Comparison of ENCODE assay signal across 15 cellular contexts in the genomic region with DNA sequence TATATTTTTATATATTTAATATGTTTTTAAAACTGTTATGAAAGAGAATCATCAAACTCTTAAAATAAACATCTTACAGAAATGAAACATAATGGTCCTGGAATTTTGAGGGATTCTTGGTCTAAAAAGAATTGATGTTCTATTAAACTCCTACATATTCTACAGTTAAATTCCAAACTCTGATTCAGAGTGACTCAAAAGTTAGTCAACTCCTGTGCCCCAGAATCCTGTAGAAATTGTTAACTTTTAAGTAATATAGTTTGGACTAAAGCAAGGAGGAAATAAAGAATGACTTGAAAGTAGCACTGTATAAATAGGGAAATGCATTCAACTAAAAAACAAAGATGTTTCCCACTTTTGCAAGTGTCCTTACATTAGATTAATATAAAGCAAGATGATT. TPM values are rescaled to one million over a fixed set of nuclear protein-coding genes. Genes with fewer than 3 reads are reported as not detected.
DNase-seq lines count a peak whose midpoint lies in the region; TF ChIP-seq lines count a peak whose summit lies in the region.
"Had no signal": no experiment of that assay in that cellular context is flagged by ENCODE, and none has a peak within 500 bp of the region (broad histone marks: within the 10 kb centered on the region; RNA-seq: fewer than 3 reads in every experiment).

No MANE protein-coding gene starts in this region.

- peaks cover 4% of the 10 kb centered on the region for H3F3A ChIP-seq in neural progenitor cell (ENCODE audit: low read depth)

- H3K4me2 ChIP-seq in neural progenitor cell = no peak overlapping the region

- peaks cover 17% of the 10 kb centered on the region for H3K36me3 ChIP-seq in neural progenitor cell

- H3K4me3 ChIP-seq in fibroblast of villous mesenchyme (ENCODE audit: low read depth, low read length) (no peak overlapping the region), neural progenitor cell (no peak overlapping the region)
- H3K4me3 ChIP-seq: ascending aorta had no signal

- intact Hi-C loops in Calu3 (cut with micrococcal nuclease; ENCODE audit: unreplicated experiment) = no loop called here
- intact Hi-C loops in activated CD4-positive, alpha-beta T cell treated with anti-CD3 and anti-CD28 coated beads, Interleukin-2, amount 10 ng/mL, durations not matched to agents 24 days and 14 days (cut with micrococcal nuclease) = no loop called here

- H3K27ac Mint-ChIP-seq in Calu3 (ENCODE audit: unreplicated experiment) = no peak overlapping the region
- H3K27ac Mint-ChIP-seq in neural progenitor cell = no peak overlapping the region
- H3K27ac Mint-ChIP-seq in activated CD4-positive, alpha-beta T cell treated with anti-CD3 and anti-CD28 coated beads, Interleukin-2, amount 10 ng/mL, durations not matched to agents 24 days and 14 days = no peak overlapping the region
- H3K27ac Mint-ChIP-seq: progenitor cell of endocrine pancreas had no signal

- no peaks in the 10 kb centered on the region for H3K4me1 ChIP-seq in neural progenitor cell
- H3K4me1 ChIP-seq: ascending aorta had no signal

- no peaks in the 10 kb centered on the region for H3K4me1 Mint-ChIP-seq in Calu3 (ENCODE audit: low read depth, unreplicated experiment)
- no peaks in the 10 kb centered on the region for H3K4me1 Mint-ChIP-seq in neural progenitor cell
- H3K4me1 Mint-ChIP-seq in activated CD4-positive, alpha-beta T cell treated with anti-CD3 and anti-CD28 coated beads, Interleukin-2, amount 10 ng/mL, durations not matched to agents 24 days and 14 days = peaks cover 1% of the 10 kb centered on the region

- H3K9ac ChIP-seq in neural progenitor cell = no peak overlapping the region

- no peak overlapping the region for H2AFZ ChIP-seq in neural progenitor cell (replicated peaks)

- no peak overlapping the region for H3K4me3 Mint-ChIP-seq in Calu3 (ENCODE audit: low read depth, unreplicated experiment)
- H3K4me3 Mint-ChIP-seq in neural progenitor cell = no peak overlapping the region
- no peak overlapping the region for H3K4me3 Mint-ChIP-seq in activated CD4-positive, alpha-beta T cell treated with anti-CD3 and anti-CD28 coated beads, Interleukin-2, amount 10 ng/mL, durations not matched to agents 24 days and 14 days

- H4K20me1 ChIP-seq in neural progenitor cell (ENCODE audit: low read depth) = no peaks in the 10 kb centered on the region

- DNase-seq in A172 (ENCODE audit: low spot score) (peak; percentile 66), HCEC 1CT (peak; percentile 91), amniotic stem cell (lab: John Stamatoyannopoulos, UW) (peak; percentile 59), fibroblast of villous mesenchyme (ENCODE audit: low read depth) (peak; percentile 49), Calu3 (no peak), NCI-H1105 (lab: John Stamatoyannopoulos, UW) (no peak), neural progenitor cell (ENCODE audit: low spot score) (no peak)
- DNase-seq in activated CD4-positive, alpha-beta T cell treated with anti-CD3 and anti-CD28 coated beads, Interleukin-2, amount 10 ng/mL, durations not matched to agents 24 days and 14 days = no peak
- DNase-seq: DMS79 treated with DMSO at 0.1 percent for 48 hours; MV-4-11; stimulated activated CD4-positive, alpha-beta T cell treated with anti-CD3 and anti-CD28 coated beads, Interleukin-1b, Interleukin-23, amount 100 ng/mL, for 48 hours; T-helper 2 cell had no signal

- CTCF ChIA-PET in Calu3 (lab: Charles Lee) = no interaction called here

- H3K9me3 Mint-ChIP-seq in Calu3 (ENCODE audit: low read depth, unreplicated experiment) (no peaks in the 10 kb centered on the region), neural progenitor cell (peaks cover 32% of the 10 kb centered on the region)
- peaks cover 7% of the 10 kb centered on the region for H3K9me3 Mint-ChIP-seq in activated CD4-positive, alpha-beta T cell treated with anti-CD3 and anti-CD28 coated beads, Interleukin-2, amount 10 ng/mL, durations not matched to agents 24 days and 14 days

- no peak for TF ChIP-seq CTCF in fibroblast of villous mesenchyme (IDR thresholded peaks at IDR 0.05; ENCODE audit: insufficient read depth, low read depth, low read length)
- TF ChIP-seq CTCF in Calu3 (IDR thresholded peaks at IDR 0.05; ENCODE audit: unreplicated experiment) = no peak
- TF ChIP-seq CTCF in neural progenitor cell (IDR thresholded peaks at IDR 0.05) = no peak

- no peaks in the 10 kb centered on the region for H3K27me3 ChIP-seq in neural progenitor cell
- H3K27me3 ChIP-seq: ascending aorta had no signal

- H3K36me3 Mint-ChIP-seq in Calu3 (ENCODE audit: insufficient read depth, unreplicated experiment) (peaks cover 5% of the 10 kb centered on the region), neural progenitor cell (peaks cover 46% of the 10 kb centered on the region)
- H3K36me3 Mint-ChIP-seq in activated CD4-positive, alpha-beta T cell treated with anti-CD3 and anti-CD28 coated beads, Interleukin-2, amount 10 ng/mL, durations not matched to agents 24 days and 14 days (ENCODE audit: low read depth) = peaks cover 38% of the 10 kb centered on the region

- no peaks in the 10 kb centered on the region for H3K9me3 ChIP-seq in neural progenitor cell (ENCODE audit: low read depth)

- H3K27me3 Mint-ChIP-seq in Calu3 (ENCODE audit: unreplicated experiment) (no peaks in the 10 kb centered on the region), neural progenitor cell (ENCODE audit: insufficient read depth, low read depth) (no peaks in the 10 kb centered on the region)
- H3K27me3 Mint-ChIP-seq in activated CD4-positive, alpha-beta T cell treated with anti-CD3 and anti-CD28 coated beads, Interleukin-2, amount 10 ng/mL, durations not matched to agents 24 days and 14 days = no peaks in the 10 kb centered on the region
- H3K27me3 Mint-ChIP-seq: progenitor cell of endocrine pancreas had no signal

- no TSS peak for BruUV-seq in Calu3 (replicated peaks; lab: Mats Ljungman, UMichigan)

- no peak overlapping the region for H3K27ac ChIP-seq in neural progenitor cell
- H3K27ac ChIP-seq: ascending aorta, HL-60 had no signal

- peaks cover 9% of the 10 kb centered on the region for H3K79me2 ChIP-seq in neural progenitor cell (ENCODE audit: low read depth)

RNA-seq across cellular contexts. Expression of a gene that starts 47.7 kb away (rescaled TPM):
- total RNA-seq in A172 (2014; rRNA removed; shearing (Covaris generic)) = 28.5 and 31.5 TPM in 2 replicates
- total RNA-seq in fibroblast of villous mesenchyme = 73.4 and 122 TPM in 2 replicates
- total RNA-seq in Calu3 (2022) = 36.2 and 43.2 TPM in 2 replicates
- 53.2 and 69.3 TPM in 2 replicates for total RNA-seq in neural progenitor cell (ENCODE audit: low replicate concordance)
- total RNA-seq in activated CD4-positive, alpha-beta T cell treated with anti-CD3 and anti-CD28 coated beads, Interleukin-2, amount 10 ng/mL, durations not matched to agents 24 days and 14 days = 22.1 and 23.5 TPM in 2 replicates

Comparison
In these comparisons a context has a peak if more than half of its experiments do, and no peak if none do; other contexts are left out.
1. DNase-seq: peak in A172 (single experiment), HCEC 1CT (single experiment), amniotic stem cell (single experiment) and fibroblast of villous mesenchyme (single experiment); none in Calu3 (single experiment), NCI-H1105 (single experiment), neural progenitor cell (single experiment) and activated CD4-positive, alpha-beta T cell treated with anti-CD3 and anti-CD28 coated beads, Interleukin-2, amount 10 ng/mL, durations not matched to agents 24 days and 14 days (single experiment).